ENCODE assay signal across 21 cellular contexts in genomic region chr10:121453160-121453559, GRCh38.
"Had no signal": no experiment of that assay in that cellular context is flagged by ENCODE, and none has a peak within 500 bp of the region (broad histone marks: within the 10 kb centered on the region; RNA-seq: fewer than 3 reads in every experiment).

No MANE protein-coding gene starts in this region.

- H3K27me3 ChIP-seq: right atrium auricular region, right lobe of liver, tibial nerve, vagina had no signal

- H3K4me1 Mint-ChIP-seq: naive thymus-derived CD8-positive, alpha-beta T cell; stimulated activated naive B cell treated with anti-CD40 and anti-IgM and Interleukin-4, amounts not matched to agents 10 μg/mL and 1 μg/mL and 100 μg/mL, for 72 hours had no signal

- H3K4me3 ChIP-seq: heart left ventricle, left ventricle myocardium inferior, lung, right atrium auricular region, right lobe of liver, tibial nerve, vagina had no signal

- H3K9me3 Mint-ChIP-seq: nephron; stimulated activated naive B cell treated with anti-CD40 and anti-IgM and Interleukin-4, amounts not matched to agents 10 μg/mL and 1 μg/mL and 100 μg/mL, for 72 hours; stimulated activated naive CD8-positive, alpha-beta T cell treated with anti-CD3 and anti-CD28 coated beads, Interleukin-15, Interleukin-2, amounts not matched to agents 100 ng/mL and 50 ng/mL, for 24 hours had no signal

- H3K9ac ChIP-seq: parathyroid adenoma had no signal

- ATAC-seq: heart left ventricle; naive thymus-derived CD8-positive, alpha-beta T cell; right lobe of liver; stimulated activated naive B cell treated with anti-CD40 and anti-IgM and Interleukin-4, amounts not matched to agents 10 μg/mL and 1 μg/mL and 100 μg/mL, for 72 hours had no signal

- H3K36me3 ChIP-seq: heart left ventricle, left ventricle myocardium inferior, right atrium auricular region, right lobe of liver, tibial nerve, vagina had no signal

- H3K27me3 Mint-ChIP-seq: stimulated activated naive B cell treated with anti-CD40 and anti-IgM and Interleukin-4, amounts not matched to agents 10 μg/mL and 1 μg/mL and 100 μg/mL, for 72 hours; stimulated activated naive CD8-positive, alpha-beta T cell treated with anti-CD3 and anti-CD28 coated beads, Interleukin-15, Interleukin-2, amounts not matched to agents 100 ng/mL and 50 ng/mL, for 24 hours; type B pancreatic cell had no signal

- H2AFZ ChIP-seq: parathyroid adenoma had no signal

- H3K4me3 Mint-ChIP-seq: naive thymus-derived CD8-positive, alpha-beta T cell; nephron; neural crest cell; stimulated activated naive B cell treated with anti-CD40 and anti-IgM and Interleukin-4, amounts not matched to agents 10 μg/mL and 1 μg/mL and 100 μg/mL, for 72 hours; stimulated activated naive CD8-positive, alpha-beta T cell treated with anti-CD3 and anti-CD28 coated beads, Interleukin-15, Interleukin-2, amounts not matched to agents 100 ng/mL and 50 ng/mL, for 24 hours; type B pancreatic cell had no signal

- DNase-seq: heart left ventricle; islet precursor cell; left ventricle myocardium inferior; naive thymus-derived CD8-positive, alpha-beta T cell; occipital lobe; right lobe of liver; stimulated activated CD4-positive, alpha-beta T cell treated with anti-CD3 and anti-CD28 coated beads, Interleukin-12 subunit alpha, Interleukin-12 subunit beta, amount 100 ng/mL, for 4 hours; stimulated activated CD4-positive, alpha-beta T cell treated with anti-CD3 and anti-CD28 coated beads, Interleukin-15, amount 100 ng/mL, for 24 hours; stimulated activated CD4-positive, alpha-beta T cell treated with anti-CD3 and anti-CD28 coated beads, Interleukin-2, amount 100 ng/mL, for 24 hours; stimulated activated CD4-positive, alpha-beta T cell treated with anti-CD3 and anti-CD28 coated beads, Interleukin-4, amount 100 ng/mL, for 1 hour; stimulated activated naive B cell treated with anti-CD40 and anti-IgM and Interleukin-4, amounts not matched to agents 10 μg/mL and 1 μg/mL and 100 μg/mL, for 72 hours; substantia nigra had no signal

- H3K27ac ChIP-seq: heart left ventricle, left ventricle myocardium inferior, parathyroid adenoma, right atrium auricular region, right lobe of liver, tibial nerve, vagina had no signal

- H3K9me3 ChIP-seq: heart left ventricle, left ventricle myocardium inferior, right atrium auricular region, right lobe of liver, tibial nerve, vagina had no signal

- H3K36me3 Mint-ChIP-seq: naive thymus-derived CD8-positive, alpha-beta T cell; stimulated activated naive B cell treated with anti-CD40 and anti-IgM and Interleukin-4, amounts not matched to agents 10 μg/mL and 1 μg/mL and 100 μg/mL, for 72 hours; type B pancreatic cell had no signal

- H3K4me1 ChIP-seq: heart left ventricle, left ventricle myocardium inferior, parathyroid adenoma, right atrium auricular region, tibial nerve, vagina had no signal

- H3K27ac Mint-ChIP-seq: stimulated activated naive B cell treated with anti-CD40 and anti-IgM and Interleukin-4, amounts not matched to agents 10 μg/mL and 1 μg/mL and 100 μg/mL, for 72 hours; stimulated activated naive CD8-positive, alpha-beta T cell treated with anti-CD3 and anti-CD28 coated beads, Interleukin-15, Interleukin-2, amounts not matched to agents 100 ng/mL and 50 ng/mL, for 24 hours; type B pancreatic cell had no signal

- H3K79me2 ChIP-seq: parathyroid adenoma had no signal
